21 cellular contexts compared by ENCODE assay signal in genomic region chr9:91813261-91813795, GRCh38.
"Had no signal": no experiment of that assay in that cellular context is flagged by ENCODE, and none has a peak within 500 bp of the region (broad histone marks: within the 10 kb centered on the region; RNA-seq: fewer than 3 reads in every experiment).

No MANE protein-coding gene starts in this region.

- H3K9me3 ChIP-seq: ascending aorta, breast epithelium, left lung, tibial nerve had no signal

- H3K4me1 Mint-ChIP-seq: activated CD4-positive, alpha-beta T cell treated with anti-CD3 and anti-CD28 coated beads, Interleukin-2, amount 10 ng/mL, durations not matched to agents 24 days and 14 days; activated naive CD8-positive, alpha-beta T cell treated with anti-CD3 and anti-CD28 coated beads, Interleukin-2, amount 50 U/mL, for 24 hours; stimulated activated naive B cell treated with anti-CD40 and anti-IgM and Interleukin-4, amounts not matched to agents 10 μg/mL and 1 μg/mL and 100 μg/mL, for 72 hours had no signal

- H3K27ac Mint-ChIP-seq: activated CD4-positive, alpha-beta T cell treated with anti-CD3 and anti-CD28 coated beads, Interleukin-2, amount 10 ng/mL, durations not matched to agents 24 days and 14 days; activated CD8-positive, alpha-beta T cell treated with anti-CD3 and anti-CD28 coated beads, Interleukin-2, amount 10 ng/mL, durations not matched to agents 7 days and 5 days; activated naive CD8-positive, alpha-beta T cell treated with anti-CD3 and anti-CD28 coated beads, Interleukin-2, amount 50 U/mL, for 24 hours; effector memory CD8-positive, alpha-beta T cell; stimulated activated naive B cell treated with anti-CD40 and anti-IgM and Interleukin-4, amounts not matched to agents 10 μg/mL and 1 μg/mL and 100 μg/mL, for 72 hours had no signal

- DNase-seq: activated CD4-positive, alpha-beta T cell treated with anti-CD3 and anti-CD28 coated beads, Interleukin-2, amount 10 ng/mL, durations not matched to agents 24 days and 14 days; activated CD4-positive, CD25-positive, alpha-beta regulatory T cell; activated CD8-positive, alpha-beta T cell treated with anti-CD3 and anti-CD28 coated beads, Interleukin-2, amount 10 ng/mL, durations not matched to agents 7 days and 5 days; activated naive CD4-positive, alpha-beta T cell treated with Interleukin-2 at 50 U/mL for 16 hours; activated naive CD8-positive, alpha-beta T cell treated with anti-CD3 and anti-CD28 coated beads, Interleukin-2, amount 50 U/mL, for 24 hours; activated T-cell treated with anti-CD3 and anti-CD28 coated beads for 4 hours; effector memory CD8-positive, alpha-beta T cell; kidney; left lung; mammary epithelial cell; retina; stimulated activated CD4-positive, alpha-beta T cell treated with anti-CD3 and anti-CD28 coated beads, Interleukin-15, amount 100 ng/mL, for 24 hours; stimulated activated CD4-positive, alpha-beta T cell treated with anti-CD3 and anti-CD28 coated beads, Interleukin-4, amount 100 ng/mL, for 1 hour; stimulated activated naive B cell treated with anti-CD40 and anti-IgM and Interleukin-4, amounts not matched to agents 10 μg/mL and 1 μg/mL and 100 μg/mL, for 72 hours; SW 1271 had no signal

- H3K27me3 Mint-ChIP-seq: activated naive CD8-positive, alpha-beta T cell treated with anti-CD3 and anti-CD28 coated beads, Interleukin-2, amount 50 U/mL, for 24 hours; stimulated activated naive B cell treated with anti-CD40 and anti-IgM and Interleukin-4, amounts not matched to agents 10 μg/mL and 1 μg/mL and 100 μg/mL, for 72 hours had no signal

- H3K27ac ChIP-seq: ascending aorta, breast epithelium, epithelial cell of prostate, left lung, skin epidermis, tibial nerve had no signal

- H3K27me3 ChIP-seq: ascending aorta, breast epithelium, tibial nerve had no signal

- ATAC-seq: activated CD8-positive, alpha-beta T cell treated with anti-CD3 and anti-CD28 coated beads, Interleukin-2, amount 10 ng/mL, durations not matched to agents 7 days and 5 days; activated naive CD8-positive, alpha-beta T cell treated with anti-CD3 and anti-CD28 coated beads, Interleukin-2, amount 50 U/mL, for 24 hours; left lung; stimulated activated naive B cell treated with anti-CD40 and anti-IgM and Interleukin-4, amounts not matched to agents 10 μg/mL and 1 μg/mL and 100 μg/mL, for 72 hours had no signal

- H3K9me3 Mint-ChIP-seq: activated CD4-positive, alpha-beta T cell treated with anti-CD3 and anti-CD28 coated beads, Interleukin-2, amount 10 ng/mL, durations not matched to agents 24 days and 14 days; activated naive CD8-positive, alpha-beta T cell treated with anti-CD3 and anti-CD28 coated beads, Interleukin-2, amount 50 U/mL, for 24 hours; dendritic cell treated with granulocyte-macrophage colony-stimulating factor and Interleukin-4, amounts not matched to agents 40 ng/mL and 50 ng/mL, for 4 days; effector memory CD8-positive, alpha-beta T cell; stimulated activated naive B cell treated with anti-CD40 and anti-IgM and Interleukin-4, amounts not matched to agents 10 μg/mL and 1 μg/mL and 100 μg/mL, for 72 hours had no signal

- H3K4me3 Mint-ChIP-seq: activated CD4-positive, alpha-beta T cell treated with anti-CD3 and anti-CD28 coated beads, Interleukin-2, amount 10 ng/mL, durations not matched to agents 24 days and 14 days; activated CD8-positive, alpha-beta T cell treated with anti-CD3 and anti-CD28 coated beads, Interleukin-2, amount 10 ng/mL, durations not matched to agents 7 days and 5 days; activated naive CD8-positive, alpha-beta T cell treated with anti-CD3 and anti-CD28 coated beads, Interleukin-2, amount 50 U/mL, for 24 hours; dendritic cell treated with granulocyte-macrophage colony-stimulating factor and Interleukin-4, amounts not matched to agents 40 ng/mL and 50 ng/mL, for 4 days; effector memory CD8-positive, alpha-beta T cell; stimulated activated naive B cell treated with anti-CD40 and anti-IgM and Interleukin-4, amounts not matched to agents 10 μg/mL and 1 μg/mL and 100 μg/mL, for 72 hours had no signal

- H3K4me3 ChIP-seq: ascending aorta, breast epithelium, left lung, skin epidermis, tibial nerve had no signal

- H3K36me3 ChIP-seq: ascending aorta, breast epithelium, left lung, tibial nerve had no signal

- H3K4me1 ChIP-seq: ascending aorta, breast epithelium had no signal

- H3K36me3 Mint-ChIP-seq: stimulated activated naive B cell treated with anti-CD40 and anti-IgM and Interleukin-4, amounts not matched to agents 10 μg/mL and 1 μg/mL and 100 μg/mL, for 72 hours had no signal
